In genomic region chr18:44969214-44969842, GRCh38 we compare ENCODE assay signal across 29 cellular contexts.
DNase-seq lines count a peak whose midpoint lies in the region; ATAC-seq and TF ChIP-seq lines count a peak whose summit lies in the region.
"Had no signal": no experiment of that assay in that cellular context is flagged by ENCODE, and none has a peak within 500 bp of the region (broad histone marks: within the 10 kb centered on the region; RNA-seq: fewer than 3 reads in every experiment).

No MANE protein-coding gene starts in this region.

- TF ChIP-seq CTCF in WTC11 (IDR thresholded peaks at IDR 0.05) (no peak), retinal pigment epithelial cell (conservative IDR thresholded peaks at IDR 0.05; ENCODE audit: low read depth, low read length) (no peak)

- no peaks in the 10 kb centered on the region for H3K9me3 Mint-ChIP-seq in WTC11
- H3K9me3 Mint-ChIP-seq in activated T-cell treated with anti-CD3 and anti-CD28 coated beads, Interleukin-2, amount 50 U/mL, for 72 hours = no peaks in the 10 kb centered on the region
- H3K9me3 Mint-ChIP-seq: activated CD4-positive, alpha-beta memory T cell treated with anti-CD3 and anti-CD28 coated beads, Interleukin-2, amount 10 ng/mL, durations not matched to agents 7 days and 5 days; activated naive CD4-positive, alpha-beta T cell treated with anti-CD3 and anti-CD28 coated beads, Interleukin-2, amount 50 U/mL, for 24 hours; activated T-helper 17 cell treated with anti-CD3 and anti-CD28 coated beads, Interleukin-2, amount 50 U/mL, for 72 hours; central memory CD8-positive, alpha-beta T cell had no signal

- POLR2A ChIA-PET in WTC11 (lab: Charles Lee) = no interaction called here

- H3K36me3 Mint-ChIP-seq in WTC11 = no peaks in the 10 kb centered on the region
- no peaks in the 10 kb centered on the region for H3K36me3 Mint-ChIP-seq in activated T-cell treated with anti-CD3 and anti-CD28 coated beads, Interleukin-2, amount 50 U/mL, for 72 hours (ENCODE audit: insufficient read depth in 2 of 2)
- H3K36me3 Mint-ChIP-seq: activated naive CD4-positive, alpha-beta T cell treated with anti-CD3 and anti-CD28 coated beads, Interleukin-2, amount 50 U/mL, for 24 hours had no signal

- DNase-seq in Ammon's horn (ENCODE audit: low spot score) (peak; percentile 18), WTC11 (ENCODE audit: low spot score) (no peak), fibroblast of peridontal ligament (ENCODE audit: extremely low read depth) (peak; percentile 59), retinal pigment epithelial cell (ENCODE audit: low read depth) (peak; percentile 21)
- DNase-seq in activated T-cell treated with anti-CD3 and anti-CD28 coated beads, Interleukin-2, amount 50 U/mL, for 72 hours = no peak
- no peak for DNase-seq in stimulated activated CD4-positive, alpha-beta T cell treated with anti-CD3 and anti-CD28 coated beads, Interleukin-4, amount 100 ng/mL, for 1 hour
- DNase-seq: activated CD4-positive, alpha-beta memory T cell treated with anti-CD3 and anti-CD28 coated beads, Interleukin-2, amount 10 ng/mL, durations not matched to agents 7 days and 5 days; activated CD4-positive, alpha-beta T cell treated with anti-CD3 and anti-CD28 coated beads for 1 hour; activated CD8-positive, alpha-beta memory T cell treated with anti-CD3 and anti-CD28 coated beads, Interleukin-2, amount 50 U/mL, for 48 hours; BE2C; dermis blood vessel endothelial cell; DMS153; esophagus squamous epithelium; MM.1S; NCI-H1417; NCI-H2081; NCI-H345; NCI-H774; sigmoid colon; SJCRH30; stimulated activated naive CD4-positive, alpha-beta T cell treated with Interleukin-2 at 50 U/mL for 16 hours; T-helper 1 cell; transverse colon had no signal

- no peak overlapping the region for H3K4me3 ChIP-seq in retinal pigment epithelial cell (ENCODE audit: low read length)
- H3K4me3 ChIP-seq: esophagus squamous epithelium, K562, sigmoid colon, SJCRH30, transverse colon had no signal

- peak; percentile 54 for ATAC-seq in WTC11
- ATAC-seq in activated T-cell treated with anti-CD3 and anti-CD28 coated beads, Interleukin-2, amount 50 U/mL, for 72 hours (replicated peaks in 1 of 2) = no peak
- ATAC-seq in HG03159 (IDR thresholded peaks at IDR 0.05; ENCODE audit: unreplicated experiment) = no peak
- ATAC-seq in HG03196 (IDR thresholded peaks at IDR 0.05; ENCODE audit: unreplicated experiment) = no peak
- ATAC-seq: activated T-helper 17 cell treated with anti-CD3 and anti-CD28 coated beads, Interleukin-2, amount 50 U/mL, for 72 hours; K562 had no signal

- peaks cover 29% of the 10 kb centered on the region for H3K4me1 Mint-ChIP-seq in WTC11
- H3K4me1 Mint-ChIP-seq in activated T-cell treated with anti-CD3 and anti-CD28 coated beads, Interleukin-2, amount 50 U/mL, for 72 hours (ENCODE audit: low read depth) = peaks cover 5% of the 10 kb centered on the region
- H3K4me1 Mint-ChIP-seq: activated CD4-positive, alpha-beta memory T cell treated with anti-CD3 and anti-CD28 coated beads, Interleukin-2, amount 10 ng/mL, durations not matched to agents 7 days and 5 days; activated naive CD4-positive, alpha-beta T cell treated with anti-CD3 and anti-CD28 coated beads, Interleukin-2, amount 50 U/mL, for 24 hours; activated T-helper 17 cell treated with anti-CD3 and anti-CD28 coated beads, Interleukin-2, amount 50 U/mL, for 72 hours; central memory CD8-positive, alpha-beta T cell had no signal

- CTCF ChIA-PET in WTC11 (lab: Charles Lee) = interaction anchor here (1.2 kb wide), 1 partner anchor 243 kb away, joined by 3 read pairs; no protein-coding TSS in a partner anchor

- no peak overlapping the region for H3K27ac Mint-ChIP-seq in WTC11
- no peak overlapping the region for H3K27ac Mint-ChIP-seq in activated T-cell treated with anti-CD3 and anti-CD28 coated beads, Interleukin-2, amount 50 U/mL, for 72 hours
- H3K27ac Mint-ChIP-seq: activated CD4-positive, alpha-beta memory T cell treated with anti-CD3 and anti-CD28 coated beads, Interleukin-2, amount 10 ng/mL, durations not matched to agents 7 days and 5 days; activated naive CD4-positive, alpha-beta T cell treated with anti-CD3 and anti-CD28 coated beads, Interleukin-2, amount 50 U/mL, for 24 hours; activated T-helper 17 cell treated with anti-CD3 and anti-CD28 coated beads, Interleukin-2, amount 50 U/mL, for 72 hours had no signal

- no peak overlapping the region for H3K4me3 Mint-ChIP-seq in WTC11
- H3K4me3 Mint-ChIP-seq in activated T-cell treated with anti-CD3 and anti-CD28 coated beads, Interleukin-2, amount 50 U/mL, for 72 hours = no peak overlapping the region
- H3K4me3 Mint-ChIP-seq: activated CD4-positive, alpha-beta memory T cell treated with anti-CD3 and anti-CD28 coated beads, Interleukin-2, amount 10 ng/mL, durations not matched to agents 7 days and 5 days; activated naive CD4-positive, alpha-beta T cell treated with anti-CD3 and anti-CD28 coated beads, Interleukin-2, amount 50 U/mL, for 24 hours; activated T-helper 17 cell treated with anti-CD3 and anti-CD28 coated beads, Interleukin-2, amount 50 U/mL, for 72 hours; central memory CD8-positive, alpha-beta T cell had no signal

- H3K27me3 Mint-ChIP-seq in WTC11 (ENCODE audit: low read depth) = no peaks in the 10 kb centered on the region
- H3K27me3 Mint-ChIP-seq in activated T-cell treated with anti-CD3 and anti-CD28 coated beads, Interleukin-2, amount 50 U/mL, for 72 hours (ENCODE audit: low read depth) = no peaks in the 10 kb centered on the region
- H3K27me3 Mint-ChIP-seq: activated naive CD4-positive, alpha-beta T cell treated with anti-CD3 and anti-CD28 coated beads, Interleukin-2, amount 50 U/mL, for 24 hours; central memory CD8-positive, alpha-beta T cell had no signal

TF ChIP-seq in WTC11, 78 proteins besides CTCF, POLR2A, EP300 and RAD21:
- TF ChIP-seq KAT7 (CRISPR knock-in tag; IDR thresholded peaks at IDR 0.05; ENCODE audit: borderline replicate concordance) (no peak), ZNF396 (CRISPR knock-in tag; IDR thresholded peaks at IDR 0.05; ENCODE audit: borderline replicate concordance) (no peak), STAT6 (CRISPR knock-in tag; conservative IDR thresholded peaks at IDR 0.05; ENCODE audit: low read depth) (no peak), MYBL2 (CRISPR knock-in tag; IDR thresholded peaks at IDR 0.05) (no peak), TCF7 (CRISPR knock-in tag; IDR thresholded peaks at IDR 0.05; ENCODE audit: low read depth) (no peak), TEAD4 (CRISPR knock-in tag; IDR thresholded peaks at IDR 0.05) (no peak), ZNF416 (CRISPR knock-in tag; IDR thresholded peaks at IDR 0.05) (no peak), ZNF281 (CRISPR knock-in tag; IDR thresholded peaks at IDR 0.05) (no peak), ZNF121 (CRISPR knock-in tag; IDR thresholded peaks at IDR 0.05) (no peak), E2F5 (CRISPR knock-in tag; IDR thresholded peaks at IDR 0.05) (no peak), ZBTB21 (CRISPR knock-in tag; IDR thresholded peaks at IDR 0.05; ENCODE audit: borderline replicate concordance) (no peak)

Comparison
In these comparisons a context has a peak if more than half of its experiments do, and no peak if none do; other contexts are left out.
1. DNase-seq: peak in Ammon's horn (single experiment), fibroblast of peridontal ligament (single experiment) and retinal pigment epithelial cell (single experiment); none in WTC11 (single experiment), activated T-cell treated with anti-CD3 and anti-CD28 coated beads, Interleukin-2, amount 50 U/mL, for 72 hours (0 of 2) and stimulated activated CD4-positive, alpha-beta T cell treated with anti-CD3 and anti-CD28 coated beads, Interleukin-4, amount 100 ng/mL, for 1 hour (single experiment).